In genomic region chr6:69985180-69985579, GRCh38 we compare ENCODE assay signal across 11 cellular contexts.
A peak's percentile ranks its signal among the peaks of the same experiment; 100 is the strongest.
DNase-seq lines count a peak whose midpoint lies in the region; ATAC-seq, FAIRE-seq and TF ChIP-seq lines count a peak whose summit lies in the region.
"Had no signal": no experiment of that assay in that cellular context is flagged by ENCODE, and none has a peak within 500 bp of the region (broad histone marks: within the 10 kb centered on the region; RNA-seq: fewer than 3 reads in every experiment).

No MANE protein-coding gene starts in this region.

- intact Hi-C loops in thyroid gland (cut with DNase I) (no loop called here), HepG2 (cut with micrococcal nuclease; ENCODE audit: unreplicated experiment) (no loop called here)

- H3K27me3 Mint-ChIP-seq in activated CD4-positive, alpha-beta T cell treated with anti-CD3 and anti-CD28 coated beads, Interleukin-2, amount 10 ng/mL, durations not matched to agents 7 days and 5 days, result peaks cover 2% of the 10 kb centered on the region

- no peaks in the 10 kb centered on the region for H3K36me3 ChIP-seq in thyroid gland
- no peaks in the 10 kb centered on the region for H3K36me3 ChIP-seq in HepG2 (replicated peaks in 1 of 2; ENCODE audit: control insufficient read depth in 1 of 2, insufficient read depth in 2 of 2, low read length in 2 of 2)

- ATAC-seq in GM18505 (IDR thresholded peaks at IDR 0.05; ENCODE audit: unreplicated experiment) (peak; percentile 62), GM21723 (IDR thresholded peaks at IDR 0.05; ENCODE audit: unreplicated experiment) (peak; percentile 45), HG03460 (IDR thresholded peaks at IDR 0.05; ENCODE audit: unreplicated experiment) (peak; percentile 48), HepG2 (no peak)
- ATAC-seq: mucosa of descending colon had no signal

- TF ChIP-seq POLR2A in GM18505 (IDR thresholded peaks at IDR 0.05; ENCODE audit: borderline replicate concordance, extremely low read depth, insufficient read depth, insufficient read length), result no peak
- no peak for TF ChIP-seq POLR2A in thyroid gland (IDR thresholded peaks at IDR 0.05)
- TF ChIP-seq POLR2A in HepG2 (IDR thresholded peaks at IDR 0.05; ENCODE audit: insufficient read depth in 1 of 2, low read depth in 2 of 2, low read length in 2 of 2), result no peak

- H3K27ac ChIP-seq in thyroid gland, result no peak overlapping the region
- no peak overlapping the region for H3K27ac ChIP-seq in HepG2 (ENCODE audit: extremely low read length, insufficient read depth, low read length)

- DNase-seq in fibroblast of the aortic adventitia (ENCODE audit: low read depth), result peak; percentile 2
- DNase-seq in thyroid gland, result no peak
- DNase-seq in HepG2 (ENCODE audit: low spot score), result no peak
- no peak for DNase-seq in activated CD4-positive, alpha-beta T cell treated with anti-CD3 and anti-CD28 coated beads, Interleukin-2, amount 10 ng/mL, durations not matched to agents 7 days and 5 days
- DNase-seq in stimulated activated naive CD4-positive, alpha-beta T cell treated with Interleukin-2 at 50 U/mL for 16 hours (lab: John Stamatoyannopoulos, UW), result no peak
- DNase-seq: mucosa of descending colon, NCI-H1105 treated with DMSO at 0.1 percent for 48 hours had no signal

- no peaks in the 10 kb centered on the region for H3K9me3 Mint-ChIP-seq in activated CD4-positive, alpha-beta T cell treated with anti-CD3 and anti-CD28 coated beads, Interleukin-2, amount 10 ng/mL, durations not matched to agents 7 days and 5 days

- in situ Hi-C loops in HepG2 (cut with HindIII; ENCODE audit: extremely low pct_ligation_motif_present, low pct_unique_long_range_greater_than_20kb), result no loop called here

- H4K20me1 ChIP-seq in HepG2 (ENCODE audit: insufficient read depth, low read length), result no peaks in the 10 kb centered on the region

- no peak overlapping the region for H3K9ac ChIP-seq in HepG2 (ENCODE audit: insufficient read depth, low read depth, low read length)

- POLR2A ChIA-PET in HepG2 (lab: Yijun Ruan, JAX), result no interaction called here
- POLR2A ChIA-PET in activated CD4-positive, alpha-beta T cell treated with anti-CD3 and anti-CD28 coated beads, Interleukin-2, amount 10 ng/mL, durations not matched to agents 7 days and 5 days (lab: Charles Lee), result no interaction called here

- H3K4me1 ChIP-seq in thyroid gland, result no peaks in the 10 kb centered on the region
- H3K4me1 ChIP-seq in HepG2 (ENCODE audit: insufficient read depth, low read length), result no peaks in the 10 kb centered on the region

- FAIRE-seq in HepG2 (lab: Jason Lieb, UNC), result no peak
- FAIRE-seq: colon had no signal

- no peaks in the 10 kb centered on the region for H3K27me3 ChIP-seq in thyroid gland
- H3K27me3 ChIP-seq in HepG2 (ENCODE audit: control insufficient read depth in 1 of 2, insufficient read depth in 2 of 2, low read length in 2 of 2), result no peaks in the 10 kb centered on the region

- WGBS in thyroid gland, 2 donors, result 82 to 92% methylated on average over 1 of the region's 1 CpG
- WGBS in HepG2 (ENCODE audit: low lambda C conversion rate), result 0% methylated on average over 1 of the region's 1 CpG

- no peak for TF ChIP-seq CTCF in fibroblast of the aortic adventitia (IDR thresholded peaks at IDR 0.05; ENCODE audit: insufficient read depth, low read length)
- TF ChIP-seq CTCF in thyroid gland (IDR thresholded peaks at IDR 0.05), result no peak
- TF ChIP-seq CTCF in HepG2 (CRISPR knock-in tag; IDR thresholded peaks at IDR 0.05), result no peak

- no peaks in the 10 kb centered on the region for H3K4me1 Mint-ChIP-seq in activated CD4-positive, alpha-beta T cell treated with anti-CD3 and anti-CD28 coated beads, Interleukin-2, amount 10 ng/mL, durations not matched to agents 7 days and 5 days

- no TSS peak for BruUV-seq in HepG2 (replicated peaks; lab: Mats Ljungman, UMichigan)

- H3K4me3 ChIP-seq in fibroblast of the aortic adventitia (ENCODE audit: low read depth, low read length) (no peak overlapping the region), thyroid gland (replicated peaks in 1 of 3) (no peak overlapping the region), HepG2 (replicated peaks in 1 of 3; ENCODE audit: insufficient read depth in 1 of 3, low read depth in 2 of 3, low read length in 3 of 3) (no peak overlapping the region)
- H3K4me3 ChIP-seq: mucosa of descending colon had no signal

- H2AFZ ChIP-seq in HepG2 (ENCODE audit: low read length), result no peak overlapping the region

- no peaks in the 10 kb centered on the region for H3K9me3 ChIP-seq in thyroid gland
- H3K9me3 ChIP-seq in HepG2 (ENCODE audit: low read length), result no peaks in the 10 kb centered on the region
- H3K9me3 ChIP-seq: mucosa of descending colon had no signal

- H3K27ac Mint-ChIP-seq in activated CD4-positive, alpha-beta T cell treated with anti-CD3 and anti-CD28 coated beads, Interleukin-2, amount 10 ng/mL, durations not matched to agents 7 days and 5 days, result no peak overlapping the region

- no peaks in the 10 kb centered on the region for H3K36me3 Mint-ChIP-seq in activated CD4-positive, alpha-beta T cell treated with anti-CD3 and anti-CD28 coated beads, Interleukin-2, amount 10 ng/mL, durations not matched to agents 7 days and 5 days (ENCODE audit: low read depth)

- CTCF ChIA-PET in HepG2 (lab: Yijun Ruan, JAX; ENCODE audit: low intra/inter-chr PET ratio, low total read pairs), result no interaction called here
- CTCF ChIA-PET in activated CD4-positive, alpha-beta T cell treated with anti-CD3 and anti-CD28 coated beads, Interleukin-2, amount 10 ng/mL, durations not matched to agents 7 days and 5 days (lab: Charles Lee), result no interaction called here

- no peak overlapping the region for H3K4me3 Mint-ChIP-seq in activated CD4-positive, alpha-beta T cell treated with anti-CD3 and anti-CD28 coated beads, Interleukin-2, amount 10 ng/mL, durations not matched to agents 7 days and 5 days

- H3K4me2 ChIP-seq in HepG2 (ENCODE audit: low read depth, low read length), result no peak overlapping the region

- TF ChIP-seq RAD21 in HepG2 (CRISPR knock-in tag; IDR thresholded peaks at IDR 0.05), result no peak

- no peaks in the 10 kb centered on the region for H3K79me2 ChIP-seq in HepG2 (ENCODE audit: insufficient read depth, low read length)

- TF ChIP-seq EP300 in HepG2 (IDR thresholded peaks at IDR 0.05; ENCODE audit: low read depth in 2 of 2, low read length in 2 of 2), result no peak
- TF ChIP-seq EP300 in HepG2 (CRISPR knock-in tag; IDR thresholded peaks at IDR 0.05; ENCODE audit: borderline replicate concordance), result no peak

TF ChIP-seq in HepG2, 621 proteins besides CTCF, POLR2A, EP300 and RAD21 (continues in another document):
- TF ChIP-seq BCL3 (CRISPR knock-in tag; IDR thresholded peaks at IDR 0.05), result no peak
- TF ChIP-seq HDAC1 (CRISPR knock-in tag; IDR thresholded peaks at IDR 0.05), result no peak
- TF ChIP-seq DBP (CRISPR knock-in tag; IDR thresholded peaks at IDR 0.05; ENCODE audit: not compliant biosample characterization), result no peak
- TF ChIP-seq ELF3 (CRISPR knock-in tag; IDR thresholded peaks at IDR 0.05), result no peak
- TF ChIP-seq ZNF839 (CRISPR knock-in tag; IDR thresholded peaks at IDR 0.05; ENCODE audit: borderline replicate concordance), result no peak
- TF ChIP-seq DPF2 (CRISPR knock-in tag; IDR thresholded peaks at IDR 0.05; ENCODE audit: borderline replicate concordance, low read depth), result no peak
- no peak for TF ChIP-seq CHD2 (IDR thresholded peaks at IDR 0.05; ENCODE audit: low read depth, low read length)
